In genomic region chr2:131047920-131048560, GRCh38 we compare ENCODE assay signal across 2 cellular contexts.
A peak's percentile ranks its signal among the peaks of the same experiment; 100 is the strongest.
TF ChIP-seq lines count a peak whose summit lies in the region.

No MANE protein-coding gene starts in this region.

TF ChIP-seq in IMR-90, 13 proteins besides CTCF, POLR2A, EP300 and RAD21:
- TF ChIP-seq MAFK (IDR thresholded peaks at IDR 0.05; ENCODE audit: low read depth, low read length): peak; percentile 54
- TF ChIP-seq, protein P1, sequence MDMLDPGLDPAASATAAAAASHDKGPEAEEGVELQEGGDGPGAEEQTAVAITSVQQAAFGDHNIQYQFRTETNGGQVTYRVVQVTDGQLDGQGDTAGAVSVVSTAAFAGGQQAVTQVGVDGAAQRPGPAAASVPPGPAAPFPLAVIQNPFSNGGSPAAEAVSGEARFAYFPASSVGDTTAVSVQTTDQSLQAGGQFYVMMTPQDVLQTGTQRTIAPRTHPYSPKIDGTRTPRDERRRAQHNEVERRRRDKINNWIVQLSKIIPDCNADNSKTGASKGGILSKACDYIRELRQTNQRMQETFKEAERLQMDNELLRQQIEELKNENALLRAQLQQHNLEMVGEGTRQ (IDR thresholded peaks at IDR 0.05; ENCODE audit: low read depth, low read length): no peak

TF ChIP-seq in HepG2, 621 proteins besides CTCF, POLR2A, EP300 and RAD21:
- peak; percentile 69 to 90 for TF ChIP-seq MAFK (conservative IDR thresholded peaks at IDR 0.05 in 1 of 2, IDR thresholded peaks at IDR 0.05 in 1 of 2; ENCODE audit: low read length in 2 of 2)
- TF ChIP-seq MAFF (IDR thresholded peaks at IDR 0.05; ENCODE audit: low read depth, low read length): peak; percentile 75
- TF ChIP-seq SUZ12 (IDR thresholded peaks at IDR 0.05; ENCODE audit: low read depth, low read length): no peak
